Comparison of ENCODE assay signal across 1 cellular context in genomic region chr2:178899664-178900063, GRCh38.
TF ChIP-seq lines count a peak whose summit lies in the region.

No MANE protein-coding gene starts in this region.

TF ChIP-seq in endothelial cell of umbilical vein, 7 proteins besides CTCF, POLR2A, EP300 and RAD21 (continued from another document):
- no peak for TF ChIP-seq JUN (IDR thresholded peaks at IDR 0.05; ENCODE audit: borderline replicate concordance, insufficient read depth, insufficient read length, low read depth)
TF ChIP-seq in endothelial cell of umbilical vein: peak in this region for 0.
